11 cellular contexts compared by ENCODE assay signal in genomic region chr13:42875448-42876269, GRCh38.
A peak's percentile ranks its signal among the peaks of the same experiment; 100 is the strongest.
DNase-seq lines count a peak whose midpoint lies in the region; ATAC-seq and TF ChIP-seq lines count a peak whose summit lies in the region.
"Had no signal": no experiment of that assay in that cellular context is flagged by ENCODE, and none has a peak within 500 bp of the region (broad histone marks: within the 10 kb centered on the region; RNA-seq: fewer than 3 reads in every experiment).

No MANE protein-coding gene starts in this region.

- H3K36me3 Mint-ChIP-seq in activated T-cell treated with anti-CD3 and anti-CD28 coated beads, Interleukin-2, amount 50 U/mL, for 24 hours (ENCODE audit: low read depth): no peaks in the 10 kb centered on the region

- in situ Hi-C loops in HAP-1 (cut with MboI; ENCODE audit: low sequenced_read_pairs): no loop called here
- in situ Hi-C loops in GM13976 (cut with MboI; ENCODE audit: low sequenced_read_pairs, unreplicated experiment): no loop called here

- no peaks in the 10 kb centered on the region for H3K9me3 Mint-ChIP-seq in activated T-cell treated with anti-CD3 and anti-CD28 coated beads, Interleukin-2, amount 50 U/mL, for 24 hours
- H3K9me3 Mint-ChIP-seq: stimulated activated naive CD8-positive, alpha-beta T cell treated with anti-CD3 and anti-CD28 coated beads, Interleukin-15, Interleukin-2, amounts not matched to agents 100 ng/mL and 50 ng/mL, for 24 hours had no signal

- H3K9me3 ChIP-seq in HAP-1: no peaks in the 10 kb centered on the region

- no peak overlapping the region for H3K4me3 Mint-ChIP-seq in activated T-cell treated with anti-CD3 and anti-CD28 coated beads, Interleukin-2, amount 50 U/mL, for 24 hours
- H3K4me3 Mint-ChIP-seq: activated naive CD8-positive, alpha-beta T cell; stimulated activated naive CD8-positive, alpha-beta T cell treated with anti-CD3 and anti-CD28 coated beads, Interleukin-15, Interleukin-2, amounts not matched to agents 100 ng/mL and 50 ng/mL, for 24 hours had no signal

- no peaks in the 10 kb centered on the region for H3K36me3 ChIP-seq in HAP-1 (replicated peaks)

- no peak overlapping the region for H3K27ac Mint-ChIP-seq in activated T-cell treated with anti-CD3 and anti-CD28 coated beads, Interleukin-2, amount 50 U/mL, for 24 hours
- H3K27ac Mint-ChIP-seq: activated naive CD8-positive, alpha-beta T cell; stimulated activated naive CD8-positive, alpha-beta T cell treated with anti-CD3 and anti-CD28 coated beads, Interleukin-15, Interleukin-2, amounts not matched to agents 100 ng/mL and 50 ng/mL, for 24 hours had no signal

- peaks cover 21% of the 10 kb centered on the region for H3K27me3 Mint-ChIP-seq in activated T-cell treated with anti-CD3 and anti-CD28 coated beads, Interleukin-2, amount 50 U/mL, for 24 hours

- H3K27me3 ChIP-seq in HAP-1 (ENCODE audit: low read depth): no peaks in the 10 kb centered on the region

- H3K4me3 ChIP-seq in HAP-1: no peak overlapping the region

- H3K4me1 Mint-ChIP-seq in activated T-cell treated with anti-CD3 and anti-CD28 coated beads, Interleukin-2, amount 50 U/mL, for 24 hours (ENCODE audit: low read depth): peaks cover 19% of the 10 kb centered on the region

- no peaks in the 10 kb centered on the region for H3K4me1 ChIP-seq in HAP-1

- TF ChIP-seq CTCF in GM13976 (IDR thresholded peaks at IDR 0.05; ENCODE audit: borderline replicate concordance, control extremely low read depth, extremely low read depth, insufficient read depth, missing control alignments): no peak

- ATAC-seq in GM18502 (IDR thresholded peaks at IDR 0.05; ENCODE audit: poor library complexity, unreplicated experiment) (peak; percentile 36), HG03378 (IDR thresholded peaks at IDR 0.05; ENCODE audit: unreplicated experiment) (no peak)

- DNase-seq in HAP-1 (ENCODE audit: low spot score in 2 of 2) (peak; percentile 19 to 29), RPMI7951 (ENCODE audit: low read depth) (peak; percentile 63), iris pigment epithelial cell (ENCODE audit: low read depth) (peak; percentile 80), MV-4-11 (lab: John Stamatoyannopoulos, UW) (no peak), GM13976 (ENCODE audit: low spot score) (no peak)
- DNase-seq in activated T-cell treated with anti-CD3 and anti-CD28 coated beads, Interleukin-2, amount 50 U/mL, for 24 hours: no peak
- DNase-seq: NCI-H510A treated with DMSO at 0.1 percent for 48 hours had no signal

Comparison
In these comparisons a context has a peak if more than half of its experiments do, and no peak if none do; other contexts are left out.
1. DNase-seq: peak in HAP-1 (2 of 2), RPMI7951 (single experiment) and iris pigment epithelial cell (single experiment); none in MV-4-11 (single experiment), GM13976 (single experiment) and activated T-cell treated with anti-CD3 and anti-CD28 coated beads, Interleukin-2, amount 50 U/mL, for 24 hours (single experiment).